Comparison of ENCODE assay signal across 18 cellular contexts in the genomic region with DNA sequence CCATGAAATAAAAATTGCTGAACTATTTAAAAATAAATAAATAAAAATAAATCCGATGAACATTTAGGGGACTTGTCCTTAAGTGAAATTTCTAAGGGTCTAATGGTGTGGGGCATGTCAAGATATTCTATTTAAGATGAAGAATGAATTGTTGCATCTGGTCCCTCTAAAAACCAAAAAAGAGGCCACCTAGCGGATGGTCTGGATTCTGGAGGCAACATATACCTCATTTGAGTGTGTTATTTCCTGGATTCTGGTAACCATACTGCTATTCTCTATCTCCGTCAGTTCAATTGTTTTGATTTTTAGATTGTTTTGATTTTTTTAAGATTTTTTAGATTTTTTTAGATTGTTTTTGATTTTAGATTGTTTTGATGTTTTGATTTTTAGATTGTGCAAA. TPM values are rescaled to one million over a fixed set of nuclear protein-coding genes. Genes with fewer than 3 reads are reported as not detected.
DNase-seq lines count a peak whose midpoint lies in the region; ATAC-seq and TF ChIP-seq lines count a peak whose summit lies in the region.
"Had no signal": no experiment of that assay in that cellular context is flagged by ENCODE, and none has a peak within 500 bp of the region (broad histone marks: within the 10 kb centered on the region; RNA-seq: fewer than 3 reads in every experiment).

No MANE protein-coding gene starts in this region.

- H3K27ac ChIP-seq in GM23338 (ENCODE audit: low read depth) (no peak overlapping the region), OCI-LY7 (ENCODE audit: low read depth, low read length, poor library complexity, severe bottlenecking) (no peak overlapping the region), esophagus muscularis mucosa (replicated peaks in 1 of 4) (no peak overlapping the region), prostate gland (no peak overlapping the region)
- H3K27ac ChIP-seq: colonic mucosa had no signal

- no TSS peak for BruUV-seq in OCI-LY7 (replicated peaks; lab: Mats Ljungman, UMichigan)

- H3K27me3 Mint-ChIP-seq in GM23338 (ENCODE audit: insufficient read depth, low read depth, poor library complexity) = no peaks in the 10 kb centered on the region

- H2AFZ ChIP-seq in GM23338 (no peak overlapping the region), OCI-LY7 (ENCODE audit: low read length) (no peak overlapping the region)

- no peak overlapping the region for H3K4me3 Mint-ChIP-seq in GM23338
- H3K4me3 Mint-ChIP-seq: CD8-positive, alpha-beta memory T cell; nephron; T-cell had no signal

- H3K36me3 Mint-ChIP-seq in GM23338 (ENCODE audit: low read depth) = no peaks in the 10 kb centered on the region
- H3K36me3 Mint-ChIP-seq: CD8-positive, alpha-beta memory T cell; T-cell had no signal

- H3K4me1 ChIP-seq in GM23338 (ENCODE audit: insufficient read depth) (no peaks in the 10 kb centered on the region), OCI-LY7 (ENCODE audit: insufficient read depth, low read length, poor library complexity, severe bottlenecking) (no peaks in the 10 kb centered on the region), esophagus muscularis mucosa (no peaks in the 10 kb centered on the region), prostate gland (replicated peaks) (no peaks in the 10 kb centered on the region)
- H3K4me1 ChIP-seq: colonic mucosa had no signal

- TF ChIP-seq EP300 in esophagus muscularis mucosa (IDR thresholded peaks at IDR 0.05) = no peak

- intact Hi-C loops in OCI-LY7 (cut with micrococcal nuclease; ENCODE audit: unreplicated experiment) (no loop called here), esophagus muscularis mucosa (cut with DNase I) (no loop called here), prostate gland (cut with DNase I) (no loop called here)

- WGBS in esophagus muscularis mucosa = 49% methylated on average over 3 of the region's 3 CpGs
- WGBS in prostate gland = 79% methylated on average over 3 of the region's 3 CpGs

- DNase-seq in ELR (ENCODE audit: low read depth) (peak; percentile 5), GM23338 (ENCODE audit: low spot score) (peak; percentile 22), OCI-LY7 (ENCODE audit: low spot score) (peak; percentile 0), fibroblast of the aortic adventitia (ENCODE audit: low read depth) (peak; percentile 1), esophagus muscularis mucosa (ENCODE audit: extremely low spot score) (no peak), prostate gland (ENCODE audit: low spot score) (no peak), anterior cingulate cortex (lab: John Stamatoyannopoulos, UW) (no peak), pons (ENCODE audit: low spot score) (no peak)
- DNase-seq: activated CD4-positive, alpha-beta T cell treated with anti-CD3 and anti-CD28 coated beads, Interleukin-2, amount 50 U/mL, for 1 hour; activated naive CD4-positive, alpha-beta T cell; CD8-positive, alpha-beta memory T cell; colonic mucosa; foreskin melanocyte; left colon; NCI-H345; small intestine; T-cell had no signal

- H3K9me2 ChIP-seq in GM23338 (ENCODE audit: insufficient read depth) (no peaks in the 10 kb centered on the region), OCI-LY7 (ENCODE audit: insufficient read depth, low read length) (no peaks in the 10 kb centered on the region)

- no peak for TF ChIP-seq POLR2A in esophagus muscularis mucosa (IDR thresholded peaks at IDR 0.05; ENCODE audit: low read depth)
- no peak for TF ChIP-seq POLR2A in prostate gland (IDR thresholded peaks at IDR 0.05)

- POLR2A ChIA-PET in OCI-LY7 (lab: Charles Lee) = no interaction called here

- no peaks in the 10 kb centered on the region for H3F3A ChIP-seq in GM23338 (replicated peaks; ENCODE audit: low read depth)

- H3K4me2 ChIP-seq in GM23338 (no peak overlapping the region), OCI-LY7 (ENCODE audit: low read length) (no peak overlapping the region)

- CTCF ChIA-PET in OCI-LY7 (lab: Charles Lee; ENCODE audit: unreplicated experiment) = no interaction called here

- H3K36me3 ChIP-seq in GM23338 (ENCODE audit: insufficient read depth) = no peaks in the 10 kb centered on the region
- no peaks in the 10 kb centered on the region for H3K36me3 ChIP-seq in OCI-LY7 (ENCODE audit: insufficient read depth, low read length)
- no peaks in the 10 kb centered on the region for H3K36me3 ChIP-seq in esophagus muscularis mucosa
- no peaks in the 10 kb centered on the region for H3K36me3 ChIP-seq in prostate gland
- H3K36me3 ChIP-seq: colonic mucosa had no signal

- H3K79me2 ChIP-seq in GM23338 (replicated peaks; ENCODE audit: insufficient read depth) (no peaks in the 10 kb centered on the region), OCI-LY7 (ENCODE audit: insufficient read depth, low read depth, low read length) (no peaks in the 10 kb centered on the region)

- no peaks in the 10 kb centered on the region for H4K20me1 ChIP-seq in GM23338 (replicated peaks; ENCODE audit: insufficient read depth)
- H4K20me1 ChIP-seq in OCI-LY7 (ENCODE audit: insufficient read depth, low read length) = no peaks in the 10 kb centered on the region

- ATAC-seq in GM23338 = no peak
- ATAC-seq: left colon, T-cell had no signal

- peak; percentile 47 to 55 for TF ChIP-seq CTCF in GM23338 (conservative IDR thresholded peaks at IDR 0.05; ENCODE audit: low read depth in 2 of 2)
- peak; percentile 40 for TF ChIP-seq CTCF in OCI-LY7 (conservative IDR thresholded peaks at IDR 0.05; ENCODE audit: low read length)
- TF ChIP-seq CTCF in fibroblast of the aortic adventitia (IDR thresholded peaks at IDR 0.05; ENCODE audit: insufficient read depth, low read length) = peak; percentile 31
- no peak for TF ChIP-seq CTCF in esophagus muscularis mucosa (IDR thresholded peaks at IDR 0.05)
- TF ChIP-seq CTCF in prostate gland (IDR thresholded peaks at IDR 0.05) = no peak

- H3K4me1 Mint-ChIP-seq in GM23338 = no peaks in the 10 kb centered on the region
- H3K4me1 Mint-ChIP-seq: CD8-positive, alpha-beta memory T cell; nephron; T-cell had no signal

- no peaks in the 10 kb centered on the region for H3K9me3 Mint-ChIP-seq in GM23338
- H3K9me3 Mint-ChIP-seq: nephron, T-cell had no signal

- no peak overlapping the region for H3K27ac Mint-ChIP-seq in GM23338
- H3K27ac Mint-ChIP-seq: CD8-positive, alpha-beta memory T cell; nephron; T-cell had no signal

- H3K9me3 ChIP-seq in OCI-LY7 (ENCODE audit: low read length) (no peaks in the 10 kb centered on the region), esophagus muscularis mucosa (no peaks in the 10 kb centered on the region), prostate gland (no peaks in the 10 kb centered on the region)
- H3K9me3 ChIP-seq: colonic mucosa had no signal

- H3K4me3 ChIP-seq in GM23338 (no peak overlapping the region), OCI-LY7 (ENCODE audit: low read depth, low read length, poor library complexity, severe bottlenecking) (no peak overlapping the region), fibroblast of the aortic adventitia (ENCODE audit: low read depth, low read length) (no peak overlapping the region), esophagus muscularis mucosa (no peak overlapping the region), prostate gland (no peak overlapping the region)
- H3K4me3 ChIP-seq: colonic mucosa had no signal

- H3K27me3 ChIP-seq in GM23338 (ENCODE audit: insufficient read depth) (no peaks in the 10 kb centered on the region), esophagus muscularis mucosa (no peaks in the 10 kb centered on the region), prostate gland (replicated peaks; ENCODE audit: insufficient read depth) (no peaks in the 10 kb centered on the region)

TF ChIP-seq in GM23338, 12 proteins besides CTCF, POLR2A, EP300 and RAD21 (continues in another document):
- TF ChIP-seq ZNF114 (CRISPR knock-in tag; IDR thresholded peaks at IDR 0.05) (no peak), CREB1 (CRISPR knock-in tag; IDR thresholded peaks at IDR 0.05; ENCODE audit: low read depth) (no peak), EZH2 (IDR thresholded peaks at IDR 0.05; ENCODE audit: low read depth, unreplicated experiment) (no peak), ZNF331 (CRISPR knock-in tag; IDR thresholded peaks at IDR 0.05; ENCODE audit: low read depth) (no peak), EZH2phosphoT487 (IDR thresholded peaks at IDR 0.05; ENCODE audit: unreplicated experiment) (no peak), POLR2AphosphoS5 (IDR thresholded peaks at IDR 0.05; ENCODE audit: low read depth) (no peak)
- TF ChIP-seq, protein P1, sequence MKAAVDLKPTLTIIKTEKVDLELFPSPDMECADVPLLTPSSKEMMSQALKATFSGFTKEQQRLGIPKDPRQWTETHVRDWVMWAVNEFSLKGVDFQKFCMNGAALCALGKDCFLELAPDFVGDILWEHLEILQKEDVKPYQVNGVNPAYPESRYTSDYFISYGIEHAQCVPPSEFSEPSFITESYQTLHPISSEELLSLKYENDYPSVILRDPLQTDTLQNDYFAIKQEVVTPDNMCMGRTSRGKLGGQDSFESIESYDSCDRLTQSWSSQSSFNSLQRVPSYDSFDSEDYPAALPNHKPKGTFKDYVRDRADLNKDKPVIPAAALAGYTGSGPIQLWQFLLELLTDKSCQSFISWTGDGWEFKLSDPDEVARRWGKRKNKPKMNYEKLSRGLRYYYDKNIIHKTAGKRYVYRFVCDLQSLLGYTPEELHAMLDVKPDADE (IDR thresholded peaks at IDR 0.05) = no peak

RNA-seq across cellular contexts. Expression of a gene that starts 28.3 kb away (rescaled TPM):
- total RNA-seq in GM23338 (2014; rRNA removed; shearing (Covaris generic)) = not detected in 2 replicates
- polyA plus RNA-seq in GM23338 (2016; fragmentation: Nextera tagmentation; extraction: Ambion mirVana) = not detected in 2 replicates
- not detected in 2 replicates for total RNA-seq in OCI-LY7 (2014; rRNA removed; shearing (Covaris generic))
- total RNA-seq in OCI-LY7 (2022) (not detected in 2 replicates), fibroblast of the aortic adventitia (ENCODE audit: low replicate concordance) (not detected in 2 replicates), esophagus muscularis mucosa (not detected), prostate gland (not detected)
- total RNA-seq: CD8-positive, alpha-beta memory T cell; T-cell had no signal
- polyA plus RNA-seq: CD8-positive, alpha-beta memory T cell had no signal

Comparison
In these comparisons a context has a peak if more than half of its experiments do, and no peak if none do; other contexts are left out.
1. DNase-seq: peak in ELR (single experiment), GM23338 (single experiment), OCI-LY7 (single experiment) and fibroblast of the aortic adventitia (single experiment); none in esophagus muscularis mucosa (single experiment), prostate gland (single experiment), anterior cingulate cortex (0 of 58) and pons (single experiment).
2. CTCF ChIP-seq: peak in GM23338 (2 of 2), OCI-LY7 (single experiment) and fibroblast of the aortic adventitia (single experiment); none in esophagus muscularis mucosa (0 of 3) and prostate gland (0 of 4).